Comparison of ENCODE assay signal across 17 cellular contexts in genomic region chr15:39108021-39108420, GRCh38.
DNase-seq lines count a peak whose midpoint lies in the region; ATAC-seq and TF ChIP-seq lines count a peak whose summit lies in the region.
"Had no signal": no experiment of that assay in that cellular context is flagged by ENCODE, and none has a peak within 500 bp of the region (broad histone marks: within the 10 kb centered on the region; RNA-seq: fewer than 3 reads in every experiment).

No MANE protein-coding gene starts in this region.

- H3K27me3 Mint-ChIP-seq in nephron (ENCODE audit: low read depth), result no peaks in the 10 kb centered on the region

- no peak overlapping the region for H4K8ac ChIP-seq in IMR-90 (ENCODE audit: low read depth in 2 of 2, low read length in 2 of 2)
- H4K8ac ChIP-seq in neuronal stem cell (ENCODE audit: low read depth, low read length), result no peak overlapping the region

- BruUV-seq in IMR-90 (replicated peaks; lab: Mats Ljungman, UMichigan), result no TSS peak

- in situ Hi-C loops in IMR-90 (cut with MboI; ENCODE audit: low sequenced_read_pairs), result no loop called here

- H3K4me2 ChIP-seq in IMR-90 (ENCODE audit: low read depth, low read length) (no peak overlapping the region), neuronal stem cell (ENCODE audit: insufficient read depth, low read length, poor library complexity, severe bottlenecking) (no peak overlapping the region)

- H3K9me3 ChIP-seq in IMR-90 (ENCODE audit: control insufficient read depth, insufficient read depth, low read length) (no peaks in the 10 kb centered on the region), neuronal stem cell (replicated peaks in 1 of 2; ENCODE audit: control insufficient read depth in 2 of 2, insufficient read depth in 1 of 2, low read depth in 1 of 2, low read length in 2 of 2) (no peaks in the 10 kb centered on the region)
- H3K9me3 ChIP-seq: Caco-2 had no signal

- no peaks in the 10 kb centered on the region for H3K79me1 ChIP-seq in IMR-90 (ENCODE audit: low read depth in 1 of 2, low read length in 2 of 2)
- no peaks in the 10 kb centered on the region for H3K79me1 ChIP-seq in neuronal stem cell (ENCODE audit: low read depth, low read length)

- ATAC-seq in IMR-90 (ENCODE audit: low read depth), result no peak
- no peak for ATAC-seq in HG03565 (IDR thresholded peaks at IDR 0.05; ENCODE audit: unreplicated experiment)

- H4K20me1 ChIP-seq in IMR-90 (ENCODE audit: insufficient read depth, low read length), result no peaks in the 10 kb centered on the region

- H2BK12ac ChIP-seq in neuronal stem cell (ENCODE audit: low read length), result no peak overlapping the region

- dilution Hi-C loops in IMR-90 (cut with HindIII; ENCODE audit: low sequenced_read_pairs, unreplicated experiment), result no loop called here

- H3K36me3 Mint-ChIP-seq in nephron (ENCODE audit: low read depth), result no peaks in the 10 kb centered on the region

- intact Hi-C loops in IMR-90 (cut with micrococcal nuclease), result no loop called here

- TF ChIP-seq RAD21 in IMR-90 (IDR thresholded peaks at IDR 0.05; ENCODE audit: low read length), result no peak

- H3K4me3 Mint-ChIP-seq in nephron, result no peak overlapping the region
- H3K4me3 Mint-ChIP-seq: CD4-positive, alpha-beta T cell; H9 had no signal

- H3K4me1 Mint-ChIP-seq in nephron, result no peaks in the 10 kb centered on the region
- H3K4me1 Mint-ChIP-seq: H9 had no signal

- H3K9me1 ChIP-seq in IMR-90 (ENCODE audit: insufficient read depth, low read length), result no peaks in the 10 kb centered on the region

- DNase-seq in IMR-90 (no peak), epithelial cell of esophagus (ENCODE audit: low read depth) (peak; percentile 50), fibroblast of peridontal ligament (ENCODE audit: extremely low read depth) (peak; percentile 49), SIG-M5 treated with dmso at 0.1 percent for 504 hours (lab: John Stamatoyannopoulos, UW; ENCODE audit: unreplicated experiment) (no peak), neuronal stem cell (ENCODE audit: low spot score) (no peak), NCI-H526 (lab: John Stamatoyannopoulos, UW) (no peak)
- DNase-seq: ACHN; AML-193; Caco-2; CD4-positive, alpha-beta T cell; DMS153; DMS79; GDM1; H9 had no signal

- H3K9ac ChIP-seq in IMR-90 (ENCODE audit: low read depth, low read length), result no peak overlapping the region
- no peak overlapping the region for H3K9ac ChIP-seq in neuronal stem cell (ENCODE audit: low read depth, low read length, poor library complexity)

- H2BK15ac ChIP-seq in IMR-90 (ENCODE audit: low read depth, low read length) (no peak overlapping the region), neuronal stem cell (ENCODE audit: low read length) (no peak overlapping the region)

- no peak overlapping the region for H3K14ac ChIP-seq in IMR-90 (replicated peaks; ENCODE audit: low read depth, low read length)
- H3K14ac ChIP-seq in neuronal stem cell (ENCODE audit: low read length), result no peak overlapping the region

- H3K23ac ChIP-seq in IMR-90 (ENCODE audit: low read depth, low read length), result no peak overlapping the region
- no peak overlapping the region for H3K23ac ChIP-seq in neuronal stem cell (ENCODE audit: low read depth, low read length, poor library complexity)

- H2BK120ac ChIP-seq in IMR-90 (ENCODE audit: low read depth, low read length), result no peak overlapping the region
- H2BK120ac ChIP-seq in neuronal stem cell (ENCODE audit: low read depth, low read length), result no peak overlapping the region

- H2AFZ ChIP-seq in IMR-90 (replicated peaks; ENCODE audit: low read length, poor library complexity) (no peak overlapping the region), neuronal stem cell (ENCODE audit: low read length) (no peak overlapping the region)

- TF ChIP-seq CTCF in IMR-90 (conservative IDR thresholded peaks at IDR 0.05; ENCODE audit: low read depth, low read length) (no peak), epithelial cell of esophagus (IDR thresholded peaks at IDR 0.05; ENCODE audit: insufficient read depth, low read depth, low read length, missing control alignments) (no peak), nephron (IDR thresholded peaks at IDR 0.05; ENCODE audit: unreplicated experiment in 3 of 3) (no peak)

- no peak for TF ChIP-seq POLR2A in IMR-90 (IDR thresholded peaks at IDR 0.05; ENCODE audit: low read depth, low read length)

- no peak overlapping the region for H2BK20ac ChIP-seq in IMR-90 (ENCODE audit: low read depth, low read length)

- H3K36me3 ChIP-seq in IMR-90 (ENCODE audit: control insufficient read depth, insufficient read depth, low read length) (no peaks in the 10 kb centered on the region), neuronal stem cell (replicated peaks in 1 of 2; ENCODE audit: control insufficient read depth in 2 of 2, insufficient read depth in 2 of 2, low read length in 2 of 2) (no peaks in the 10 kb centered on the region)

- H3K18ac ChIP-seq in IMR-90 (ENCODE audit: low read depth, low read length), result no peak overlapping the region; the same call in 1 of the 2 replicates
- H3K18ac ChIP-seq in neuronal stem cell (ENCODE audit: low read length), result no peak overlapping the region

- peaks cover 2% of the 10 kb centered on the region for H3K9me3 Mint-ChIP-seq in nephron
- H3K9me3 Mint-ChIP-seq: CD4-positive, alpha-beta T cell; H9 had no signal

- no peak overlapping the region for H3K56ac ChIP-seq in IMR-90 (ENCODE audit: extremely low read depth, insufficient read depth, low read length)

- peak overlapping the region in 2 of 3 experiments; percentile 4 to 9 for H3K27ac Mint-ChIP-seq in nephron
- H3K27ac Mint-ChIP-seq: CD4-positive, alpha-beta T cell; H9 had no signal

- CTCF ChIA-PET in IMR-90 (lab: Yijun Ruan, JAX), result no interaction called here

- H3K4ac ChIP-seq in IMR-90 (ENCODE audit: low read depth, low read length), result no peak overlapping the region
- H3K4ac ChIP-seq in neuronal stem cell (ENCODE audit: low read length), result no peak overlapping the region

- H3K4me3 ChIP-seq in IMR-90 (ENCODE audit: insufficient read depth, low read depth, low read length), result no peak overlapping the region
- H3K4me3 ChIP-seq in epithelial cell of esophagus (ENCODE audit: low read length), result no peak overlapping the region
- H3K4me3 ChIP-seq in neuronal stem cell (ENCODE audit: low read length in 2 of 2), result no peak overlapping the region

- H4K91ac ChIP-seq in IMR-90 (ENCODE audit: insufficient read depth, low read depth, low read length) (no peak overlapping the region), neuronal stem cell (ENCODE audit: low read depth, low read length, poor library complexity) (no peak overlapping the region)

- H3K4me1 ChIP-seq in IMR-90 (ENCODE audit: control insufficient read depth, insufficient read depth, low read length) (no peaks in the 10 kb centered on the region), neuronal stem cell (ENCODE audit: control insufficient read depth in 2 of 2, insufficient read depth in 1 of 2, low read depth in 1 of 2, low read length in 2 of 2) (no peaks in the 10 kb centered on the region)
- H3K4me1 ChIP-seq: Caco-2 had no signal

- H4K5ac ChIP-seq in IMR-90 (ENCODE audit: low read depth, low read length), result no peak overlapping the region

- H2BK5ac ChIP-seq in IMR-90 (ENCODE audit: low read depth, low read length, poor library complexity, severe bottlenecking), result no peak overlapping the region
- H2BK5ac ChIP-seq in neuronal stem cell (ENCODE audit: low read length), result no peak overlapping the region

- H2AK5ac ChIP-seq in IMR-90 (ENCODE audit: low read depth, low read length) (no peak overlapping the region), neuronal stem cell (ENCODE audit: low read depth, low read length) (no peak overlapping the region)

- no peak overlapping the region for H3K27ac ChIP-seq in IMR-90 (ENCODE audit: insufficient read depth, low read length)
- H3K27ac ChIP-seq in neuronal stem cell (replicated peaks; ENCODE audit: low read length), result no peak overlapping the region
- H3K27ac ChIP-seq: C4-2B had no signal

- POLR2A ChIA-PET in IMR-90 (lab: Charles Lee; ENCODE audit: unreplicated experiment), result no interaction called here

- H3K27me3 ChIP-seq in IMR-90 (ENCODE audit: control insufficient read depth, insufficient read depth, low read length), result no peaks in the 10 kb centered on the region
- H3K27me3 ChIP-seq in neuronal stem cell (ENCODE audit: control insufficient read depth in 3 of 3, insufficient read depth in 3 of 3, low read depth in 1 of 3, low read length in 3 of 3), result peaks cover 0 to 4% (median 0%) of the 10 kb centered on the region in 3 experiments

- no peak overlapping the region for H2AK9ac ChIP-seq in IMR-90 (replicated peaks; ENCODE audit: low read depth, low read length, poor library complexity)

TF ChIP-seq in IMR-90, 13 proteins besides CTCF, POLR2A, EP300 and RAD21:
- TF ChIP-seq FOS (IDR thresholded peaks at IDR 0.05; ENCODE audit: low read depth, low read length), result no peak
- peak; percentile 57 for TF ChIP-seq CEBPB (IDR thresholded peaks at IDR 0.05; ENCODE audit: low read depth, low read length)
- TF ChIP-seq NFE2L2 (IDR thresholded peaks at IDR 0.05; ENCODE audit: low read depth, low read length), result no peak
- TF ChIP-seq RCOR1 (IDR thresholded peaks at IDR 0.05; ENCODE audit: insufficient replicate concordance, low read length), result no peak
- no peak for TF ChIP-seq MXI1 (IDR thresholded peaks at IDR 0.05; ENCODE audit: borderline replicate concordance, low read depth, low read length)
- TF ChIP-seq RFX5 (IDR thresholded peaks at IDR 0.05; ENCODE audit: low read depth, low read length), result no peak
- no peak for TF ChIP-seq MAFK (IDR thresholded peaks at IDR 0.05; ENCODE audit: low read depth, low read length)
TF ChIP-seq in IMR-90: peak in this region for 1.

Comparison
In these comparisons a context has a peak if more than half of its experiments do, and no peak if none do; other contexts are left out.
1. DNase-seq: peak in epithelial cell of esophagus (single experiment) and fibroblast of peridontal ligament (single experiment); none in IMR-90 (single experiment), SIG-M5 treated with dmso at 0.1 percent for 504 hours (single experiment), neuronal stem cell (single experiment) and NCI-H526 (0 of 2).